Comparison of ENCODE assay signal across 8 cellular contexts in genomic region chr22:38176170-38176741, GRCh38. TPM values are rescaled to one million over a fixed set of nuclear protein-coding genes. Genes with fewer than 3 reads are reported as not detected.
DNase-seq lines count a peak whose midpoint lies in the region; ATAC-seq and TF ChIP-seq lines count a peak whose summit lies in the region.

No MANE protein-coding gene starts in this region.

- no peaks in the 10 kb centered on the region for H4K20me1 ChIP-seq in OCI-LY3 (ENCODE audit: insufficient read depth, low read length)

- H2AFZ ChIP-seq in OCI-LY3 (ENCODE audit: low read depth, low read length), result no peak overlapping the region

- TF ChIP-seq CTCF in OCI-LY3 (IDR thresholded peaks at IDR 0.05; ENCODE audit: low read depth, low read length), result no peak
- TF ChIP-seq CTCF in body of pancreas (IDR thresholded peaks at IDR 0.05), result no peak
- no peak for TF ChIP-seq CTCF in left lung (IDR thresholded peaks at IDR 0.05)

- TF ChIP-seq POLR2A in body of pancreas (IDR thresholded peaks at IDR 0.05), result peak in 1 of 3 donors; percentile 17

- no peaks in the 10 kb centered on the region for H3K27me3 ChIP-seq in OCI-LY3 (ENCODE audit: low read depth, low read length)
- no peaks in the 10 kb centered on the region for H3K27me3 ChIP-seq in body of pancreas
- no peaks in the 10 kb centered on the region for H3K27me3 ChIP-seq in left lung

- H3K9me3 ChIP-seq in OCI-LY3 (ENCODE audit: insufficient read depth, low read length) (no peaks in the 10 kb centered on the region), body of pancreas (no peaks in the 10 kb centered on the region), left lung (no peaks in the 10 kb centered on the region)

- H3K4me2 ChIP-seq in OCI-LY3 (ENCODE audit: low read length), result peak overlapping the region; percentile 23; the same call in 1 of the 2 replicates

- H3K4me1 ChIP-seq in OCI-LY3 (ENCODE audit: low read length) (peaks cover 38% of the 10 kb centered on the region), body of pancreas (peaks cover 41% of the 10 kb centered on the region), left lung (peaks cover 33 to 69% of the 10 kb centered on the region in 2 donors)

- intact Hi-C loops in body of pancreas (cut with DNase I), result no loop called here
- intact Hi-C loops in left lung (cut with DNase I), result no loop called here

- H3K4me3 ChIP-seq in OCI-LY3 (ENCODE audit: low read length) (no peak overlapping the region), body of pancreas (no peak overlapping the region), left lung (no peak overlapping the region)

- H3K79me2 ChIP-seq in OCI-LY3 (ENCODE audit: low read length), result peaks cover 4% of the 10 kb centered on the region; the same call in 1 of the 2 replicates

- DNase-seq in DMS53 treated with DMSO at 0.1 percent for 48 hours (lab: John Stamatoyannopoulos, UW; ENCODE audit: unreplicated experiment) (peak; percentile 50), body of pancreas (peak in 3 of 4 donors; percentile 51 to 71 (median 54)), left lung (peak; percentile 79 to 80), ureter (ENCODE audit: low spot score) (peak; percentile 83)

- no peak overlapping the region for H3K27ac ChIP-seq in OCI-LY3 (ENCODE audit: low read length)
- peak overlapping the region in 2 of 4 donors; percentile 36 to 65 for H3K27ac ChIP-seq in body of pancreas
- H3K27ac ChIP-seq in left lung, result peak overlapping the region; percentile 45 to 55

- H3K9ac ChIP-seq in OCI-LY3 (ENCODE audit: low read length), result no peak overlapping the region

- ATAC-seq in body of pancreas, result peak; percentile 18
- peak; percentile 8 for ATAC-seq in left lung
- ATAC-seq in HG02938 (IDR thresholded peaks at IDR 0.05; ENCODE audit: unreplicated experiment), result no peak
- ATAC-seq in GM21528 (IDR thresholded peaks at IDR 0.05; ENCODE audit: low FRiP score, unreplicated experiment), result no peak
- ATAC-seq in GM21825 (IDR thresholded peaks at IDR 0.05; ENCODE audit: unreplicated experiment), result no peak

- H3K36me3 ChIP-seq in OCI-LY3 (replicated peaks; ENCODE audit: low read depth, low read length) (no peaks in the 10 kb centered on the region), body of pancreas (replicated peaks in 1 of 2; ENCODE audit: insufficient read depth in 1 of 2, low read depth in 2 of 2) (no peaks in the 10 kb centered on the region), left lung (no peaks in the 10 kb centered on the region)

- 70 to 95% methylated on average over 4 to 12 of the region's 14 CpGs for WGBS in body of pancreas, 2 donors

RNA-seq across cellular contexts. Expression of gene PLA2G6, which starts 5.4 kb away (rescaled TPM):
- total RNA-seq in body of pancreas (10 to 100 TPM; 41.5 to 68.0 TPM), left lung (10 to 100 TPM; 30.9 to 39.0 TPM), ureter (56.4 TPM)

RNA-seq across cellular contexts. Expression of gene MAFF, which starts 25.5 kb away (rescaled TPM):
- total RNA-seq in body of pancreas (10 to 100 TPM; 16.9 to 35.6 TPM), left lung (10 to 100 TPM; 12.1 to 17.1 TPM), ureter (27.0 TPM)

Comparison
In these comparisons a context has a peak if more than half of its experiments do, and no peak if none do; other contexts are left out.
1. ATAC-seq: peak in body of pancreas (single experiment) and left lung (single experiment); none in HG02938 (single experiment), GM21528 (single experiment) and GM21825 (single experiment).
2. Peak in every context shown above with its lines, with median percentiles within 50 percentile points of each other: DNase-seq.